In genomic region chr13:97780486-97780885, GRCh38 we compare ENCODE assay signal across 22 cellular contexts.
"Had no signal": no experiment of that assay in that cellular context is flagged by ENCODE, and none has a peak within 500 bp of the region (broad histone marks: within the 10 kb centered on the region; RNA-seq: fewer than 3 reads in every experiment).

No MANE protein-coding gene starts in this region.

- DNase-seq: activated CD4-positive, alpha-beta memory T cell treated with anti-CD3 and anti-CD28 coated beads, Interleukin-2, amount 10 ng/mL, durations not matched to agents 7 days and 5 days; activated CD4-positive, alpha-beta T cell treated with anti-CD3 and anti-CD28 coated beads, Interleukin-2, amount 10 ng/mL, durations not matched to agents 24 days and 14 days; activated gamma-delta T cell; activated naive CD4-positive, alpha-beta T cell treated with anti-CD3 and anti-CD28 coated beads, Interleukin-2, amount 50 U/mL, for 16 hours; central memory CD4-positive, alpha-beta T cell; dermis blood vessel endothelial cell; effector memory CD4-positive, alpha-beta T cell; gastrocnemius medialis; heart left ventricle; lower lobe of right lung; naive thymus-derived CD8-positive, alpha-beta T cell; psoas muscle; right lobe of liver; stimulated activated CD4-positive, alpha-beta T cell treated with anti-CD3 and anti-CD28 coated beads, Interleukin-1b, Interleukin-23, amount 100 ng/mL, for 48 hours; stimulated activated naive CD8-positive, alpha-beta T cell treated with anti-CD3 and anti-CD28 coated beads, Interleukin-15, amount 100 ng/mL, for 72 hours; testis; trophoblast cell had no signal

- ATAC-seq: activated CD4-positive, CD25-positive, alpha-beta regulatory T cell treated with anti-CD3 and anti-CD28 coated beads, Interleukin-2, amount 50 U/mL, for 24 hours; gastrocnemius medialis; heart left ventricle; lower lobe of right lung; naive thymus-derived CD8-positive, alpha-beta T cell; psoas muscle; right lobe of liver; SK-N-SH treated with all-trans-retinoic acid at 6 μM for 48 hours; stimulated activated naive CD8-positive, alpha-beta T cell treated with anti-CD3 and anti-CD28 coated beads, Interleukin-15, amount 100 ng/mL, for 72 hours had no signal

- H3K27ac ChIP-seq: esophagus muscularis mucosa, gastrocnemius medialis, heart left ventricle, lower lobe of right lung, psoas muscle, right lobe of liver, skin epidermis, testis, VCaP had no signal
